ENCODE assay signal across 8 cellular contexts in the genomic region with DNA sequence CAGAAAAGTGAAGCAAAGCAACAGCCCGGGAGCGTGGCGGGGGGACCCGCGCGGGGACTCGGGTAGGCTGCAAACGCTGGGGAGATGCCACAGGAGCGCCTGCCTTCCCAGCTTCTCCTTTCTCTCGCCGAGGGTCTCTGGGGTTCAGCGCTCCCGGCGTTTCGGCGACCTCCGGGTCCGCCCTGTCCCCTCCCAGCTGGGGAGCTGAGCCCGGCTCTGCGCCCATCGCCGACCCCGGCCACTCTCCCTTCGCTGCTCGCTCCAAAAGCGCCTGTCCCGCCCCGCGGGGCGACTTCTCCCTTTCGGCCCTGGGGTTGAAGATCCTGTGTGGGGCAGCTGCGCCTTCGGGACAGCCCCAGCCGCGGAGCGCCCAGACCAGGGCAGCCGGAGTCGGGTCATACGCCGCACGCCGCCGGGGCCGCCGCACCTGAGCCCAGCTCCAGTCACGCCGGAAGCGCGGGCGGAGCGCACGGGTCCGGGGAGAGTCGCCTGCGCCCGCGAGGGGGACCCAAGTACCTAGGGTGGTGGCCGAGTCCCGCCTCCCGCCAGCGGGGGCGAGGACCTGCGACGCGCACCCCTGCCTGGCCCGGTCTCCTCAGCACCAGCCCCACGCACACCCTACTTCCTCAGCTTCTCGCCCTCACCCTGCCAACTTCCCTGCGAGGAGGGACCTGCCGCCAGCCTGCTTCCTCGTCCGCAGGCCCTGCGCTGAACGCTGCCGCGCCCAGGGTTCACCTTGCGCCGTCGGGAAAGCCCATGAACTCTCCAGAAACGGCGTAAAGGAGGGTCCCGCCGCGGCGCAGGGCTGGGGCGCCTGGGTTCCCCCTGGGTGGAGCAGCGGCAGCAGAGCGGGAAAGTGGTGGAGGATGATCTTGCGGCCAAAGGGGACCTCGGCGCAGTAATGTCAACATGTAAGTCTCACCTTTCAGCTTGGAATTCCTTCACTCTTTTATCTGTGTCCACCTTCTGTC.
A peak's percentile ranks its signal among the peaks of the same experiment; 100 is the strongest.
DNase-seq lines count a peak whose midpoint lies in the region; ATAC-seq and TF ChIP-seq lines count a peak whose summit lies in the region.

A gene (plus strand): TSS at position 587 of the 971 bp plus-strand sequence. CDS start 323 bp downstream, at position 910.

- DNase-seq in DMS 273 (lab: John Stamatoyannopoulos, UW; ENCODE audit: unreplicated experiment) (peak; percentile 65), DMS 273 treated with DMSO at 0.1 percent for 48 hours (lab: John Stamatoyannopoulos, UW) (no peak), NOMO-1 treated with DMSO at 0.1 percent for 48 hours (lab: John Stamatoyannopoulos, UW; ENCODE audit: unreplicated experiment) (peak; percentile 42), glomerular visceral epithelial cell (ENCODE audit: extremely low spot score) (peak; percentile 74), putamen (ENCODE audit: low spot score) (no peak)
- DNase-seq in activated effector memory CD4-positive, alpha-beta T cell treated with Interleukin-2 at 50 U/mL for 16 hours = peak; percentile 0

- H3K27ac ChIP-seq in parathyroid adenoma = no peak within 1 kb of the TSS

- H3K27me3 ChIP-seq in parathyroid adenoma (ENCODE audit: control insufficient read depth, insufficient read depth, low read length) = no peaks in the 10 kb centered on the region

- H3K36me3 ChIP-seq in parathyroid adenoma (ENCODE audit: control insufficient read depth, insufficient read depth, low read length) = no peaks in the 10 kb centered on the region

- H3K4me3 ChIP-seq in parathyroid adenoma (ENCODE audit: low read depth, low read length) = peak within 1 kb of the TSS; percentile 76

- no peak within 1 kb of the TSS for H3K9ac ChIP-seq in parathyroid adenoma

- H3K79me2 ChIP-seq in parathyroid adenoma = no peaks in the 10 kb centered on the region

- no peak for TF ChIP-seq CTCF in parathyroid adenoma (IDR thresholded peaks at IDR 0.05)

- H3K4me1 ChIP-seq in parathyroid adenoma = no peaks in the 10 kb centered on the region

- ATAC-seq in HG02870 (IDR thresholded peaks at IDR 0.05; ENCODE audit: unreplicated experiment) = peak; percentile 85

- H2AFZ ChIP-seq in parathyroid adenoma = peak within 1 kb of the TSS; percentile 82

- peak within 1 kb of the TSS; percentile 87 for H3K4me2 ChIP-seq in parathyroid adenoma (ENCODE audit: low read length)

- H3K9me3 ChIP-seq in parathyroid adenoma (ENCODE audit: control insufficient read depth, low read length) = no peaks in the 10 kb centered on the region

Comparison
In these comparisons a context has a peak if more than half of its experiments do, and no peak if none do; other contexts are left out.
1. DNase-seq: peak in DMS 273 (single experiment), NOMO-1 treated with DMSO at 0.1 percent for 48 hours (single experiment), activated effector memory CD4-positive, alpha-beta T cell treated with Interleukin-2 at 50 U/mL for 16 hours (single experiment) and glomerular visceral epithelial cell (single experiment); none in DMS 273 treated with DMSO at 0.1 percent for 48 hours (single experiment) and putamen (single experiment).